16 cellular contexts compared by ENCODE assay signal in the genomic region with DNA sequence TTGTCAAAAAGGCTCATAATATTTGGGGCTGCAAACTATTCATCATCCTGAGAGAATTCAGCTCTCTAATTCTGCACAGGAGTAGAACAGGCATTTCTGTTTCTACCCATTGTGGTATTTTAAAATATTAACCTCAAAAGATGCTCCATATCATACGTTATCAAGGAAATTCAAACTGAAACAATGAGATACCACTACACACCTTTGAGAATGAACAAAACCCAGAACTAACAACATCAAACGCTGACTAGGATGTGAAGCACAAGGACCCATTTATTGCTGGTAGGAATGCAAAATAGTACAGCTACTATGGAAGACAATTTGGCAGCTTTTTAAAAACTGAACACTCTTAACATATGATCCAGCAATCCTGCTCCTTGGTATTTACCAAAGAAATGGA.
DNase-seq lines count a peak whose midpoint lies in the region; FAIRE-seq and TF ChIP-seq lines count a peak whose summit lies in the region.
"Had no signal": no experiment of that assay in that cellular context is flagged by ENCODE, and none has a peak within 500 bp of the region (broad histone marks: within the 10 kb centered on the region; RNA-seq: fewer than 3 reads in every experiment).

No MANE protein-coding gene starts in this region.

- no peak overlapping the region for H2AFZ ChIP-seq in keratinocyte (ENCODE audit: control insufficient read depth, low read length)

- H3K9me3 ChIP-seq in keratinocyte (ENCODE audit: control insufficient read depth, low read depth, low read length), result no peaks in the 10 kb centered on the region
- H3K9me3 ChIP-seq: left lung, sigmoid colon had no signal

- FAIRE-seq in keratinocyte (lab: Jason Lieb, UNC), result no peak
- FAIRE-seq: urothelium cell line had no signal

- no peak for DNase-seq in activated CD4-positive, alpha-beta T cell treated with anti-CD3 and anti-CD28 coated beads, Interleukin-2, amount 10 ng/mL, durations not matched to agents 7 days and 5 days
- no peak for DNase-seq in activated CD4-positive, alpha-beta T cell treated with anti-CD3 and anti-CD28 coated beads, Interleukin-2, amount 50 U/mL, for 48 hours
- DNase-seq in CD14-positive monocyte (ENCODE audit: low spot score) (no peak), keratinocyte (ENCODE audit: low read depth, low spot score) (no peak), mesothelial cell of epicardium (ENCODE audit: low spot score in 2 of 2, unreplicated experiment in 2 of 2) (no peak), substantia nigra (lab: John Stamatoyannopoulos, UW) (no peak), cerebellar cortex (ENCODE audit: low spot score) (no peak)
- DNase-seq in activated CD4-positive, alpha-beta memory T cell treated with anti-CD3 and anti-CD28 coated beads for 36 hours, result no peak
- DNase-seq: activated effector memory CD4-positive, alpha-beta T cell treated with Interleukin-2 at 50 U/mL for 16 hours; amygdala; left lung; NCI-H2081; SIG-M5; stimulated activated CD4-positive, alpha-beta T cell treated with anti-CD3 and anti-CD28 coated beads, Interleukin-15, amount 100 ng/mL, for 24 hours had no signal

- H3K4me3 Mint-ChIP-seq in activated CD4-positive, alpha-beta T cell treated with anti-CD3 and anti-CD28 coated beads, Interleukin-2, amount 10 ng/mL, durations not matched to agents 7 days and 5 days, result no peak overlapping the region
- H3K4me3 Mint-ChIP-seq in CD14-positive monocyte (peak overlapping the region in 1 of 2 donors; percentile 42), mesothelial cell of epicardium (no peak overlapping the region)
- no peak overlapping the region for H3K4me3 Mint-ChIP-seq in activated CD4-positive, alpha-beta memory T cell treated with anti-CD3 and anti-CD28 coated beads for 36 hours

- H3K4me1 ChIP-seq in keratinocyte (ENCODE audit: control insufficient read depth, extremely low read depth, insufficient read depth, low read length), result peaks cover 29% of the 10 kb centered on the region

- POLR2A ChIA-PET in activated CD4-positive, alpha-beta T cell treated with anti-CD3 and anti-CD28 coated beads, Interleukin-2, amount 10 ng/mL, durations not matched to agents 7 days and 5 days (lab: Charles Lee), result interaction anchor here (0.8 kb wide), 1 partner anchor 41 kb away, joined by 3 read pairs; no protein-coding TSS in a partner anchor
- POLR2A ChIA-PET in activated CD4-positive, alpha-beta memory T cell treated with anti-CD3 and anti-CD28 coated beads for 36 hours (lab: Charles Lee), result interaction anchor here (1.4 to 2.8 kb wide), 7 partner anchors 14 to 172 kb away, joined by 3 to 18 read pairs (median 8); partner anchors contain the start of gene DUSP6

- H3K36me3 Mint-ChIP-seq in activated CD4-positive, alpha-beta T cell treated with anti-CD3 and anti-CD28 coated beads, Interleukin-2, amount 10 ng/mL, durations not matched to agents 7 days and 5 days (ENCODE audit: low read depth), result peaks cover 11% of the 10 kb centered on the region
- peaks cover 3% of the 10 kb centered on the region in 2 donors for H3K36me3 Mint-ChIP-seq in CD14-positive monocyte
- no peaks in the 10 kb centered on the region for H3K36me3 Mint-ChIP-seq in activated CD4-positive, alpha-beta memory T cell treated with anti-CD3 and anti-CD28 coated beads for 36 hours
- H3K36me3 Mint-ChIP-seq in mesothelial cell of epicardium, result no peaks in the 10 kb centered on the region

- dilution Hi-C loops in keratinocyte (cut with MboI; ENCODE audit: extremely low pct_ligation_motif_present, low sequenced_read_pairs), result no loop called here

- no peaks in the 10 kb centered on the region for H3K36me3 ChIP-seq in keratinocyte (ENCODE audit: control insufficient read depth in 2 of 2, extremely low read depth in 1 of 2, insufficient read depth in 2 of 2, low read length in 2 of 2)
- H3K36me3 ChIP-seq: left lung, sigmoid colon had no signal

- peaks cover 26% of the 10 kb centered on the region for H3K4me1 Mint-ChIP-seq in activated CD4-positive, alpha-beta T cell treated with anti-CD3 and anti-CD28 coated beads, Interleukin-2, amount 10 ng/mL, durations not matched to agents 7 days and 5 days
- H3K4me1 Mint-ChIP-seq in CD14-positive monocyte (peaks cover 56% of the 10 kb centered on the region), mesothelial cell of epicardium (peaks cover 12% of the 10 kb centered on the region)
- H3K4me1 Mint-ChIP-seq in activated CD4-positive, alpha-beta memory T cell treated with anti-CD3 and anti-CD28 coated beads for 36 hours (ENCODE audit: low read depth), result peaks cover 35% of the 10 kb centered on the region

- peak overlapping the region; percentile 33 for H3K27ac Mint-ChIP-seq in activated CD4-positive, alpha-beta T cell treated with anti-CD3 and anti-CD28 coated beads, Interleukin-2, amount 10 ng/mL, durations not matched to agents 7 days and 5 days
- peak overlapping the region; percentile 67 to 94 (median 92) for H3K27ac Mint-ChIP-seq in CD14-positive monocyte
- peak overlapping the region; percentile 74 for H3K27ac Mint-ChIP-seq in activated CD4-positive, alpha-beta memory T cell treated with anti-CD3 and anti-CD28 coated beads for 36 hours
- no peak overlapping the region for H3K27ac Mint-ChIP-seq in mesothelial cell of epicardium

- no peak overlapping the region for H3K4me3 ChIP-seq in keratinocyte (ENCODE audit: control insufficient read depth in 2 of 3, extremely low read depth in 1 of 3, insufficient read depth in 2 of 3, low read depth in 1 of 3, low read length in 3 of 3)
- H3K4me3 ChIP-seq: left lung, sigmoid colon had no signal

- peak overlapping the region; percentile 34 for H3K4me2 ChIP-seq in keratinocyte (ENCODE audit: control insufficient read depth, extremely low read depth, insufficient read depth, low read depth, low read length)

- no peaks in the 10 kb centered on the region for H3K9me1 ChIP-seq in keratinocyte (ENCODE audit: control insufficient read depth, extremely low read depth, insufficient read depth, low read length)

- CTCF ChIA-PET in activated CD4-positive, alpha-beta T cell treated with anti-CD3 and anti-CD28 coated beads, Interleukin-2, amount 10 ng/mL, durations not matched to agents 7 days and 5 days (lab: Charles Lee), result interaction anchor here (0.6 to 2.0 kb wide), 11 partner anchors 9 to 176 kb away, joined by 3 to 8 read pairs (median 3); no protein-coding TSS in a partner anchor
- CTCF ChIA-PET in activated CD4-positive, alpha-beta memory T cell treated with anti-CD3 and anti-CD28 coated beads for 36 hours (lab: Charles Lee), result interaction anchor here (1.2 to 1.5 kb wide), 3 partner anchors 16 to 72 kb away, joined by 3 to 6 read pairs (median 5); no protein-coding TSS in a partner anchor

- peaks cover 10% of the 10 kb centered on the region for H3K9me3 Mint-ChIP-seq in activated CD4-positive, alpha-beta T cell treated with anti-CD3 and anti-CD28 coated beads, Interleukin-2, amount 10 ng/mL, durations not matched to agents 7 days and 5 days
- H3K9me3 Mint-ChIP-seq in CD14-positive monocyte (no peaks in the 10 kb centered on the region), mesothelial cell of epicardium (no peaks in the 10 kb centered on the region)
- no peaks in the 10 kb centered on the region for H3K9me3 Mint-ChIP-seq in activated CD4-positive, alpha-beta memory T cell treated with anti-CD3 and anti-CD28 coated beads for 36 hours

- intact Hi-C loops in CD14-positive monocyte (cut with micrococcal nuclease), result no loop called here
- intact Hi-C loops in activated CD4-positive, alpha-beta memory T cell treated with anti-CD3 and anti-CD28 coated beads for 36 hours (cut with micrococcal nuclease), result loop anchor here (2.0 kb wide), 1 partner anchor 72 kb away; no protein-coding TSS in a partner anchor

- H3K27me3 Mint-ChIP-seq in activated CD4-positive, alpha-beta T cell treated with anti-CD3 and anti-CD28 coated beads, Interleukin-2, amount 10 ng/mL, durations not matched to agents 7 days and 5 days, result no peaks in the 10 kb centered on the region
- no peaks in the 10 kb centered on the region for H3K27me3 Mint-ChIP-seq in CD14-positive monocyte (ENCODE audit: low read depth in 3 of 3)
- H3K27me3 Mint-ChIP-seq in activated CD4-positive, alpha-beta memory T cell treated with anti-CD3 and anti-CD28 coated beads for 36 hours, result no peaks in the 10 kb centered on the region
- H3K27me3 Mint-ChIP-seq in mesothelial cell of epicardium (ENCODE audit: low read depth), result no peaks in the 10 kb centered on the region

- H3K27ac ChIP-seq in keratinocyte (ENCODE audit: control insufficient read depth, insufficient read depth, low read length) (peak overlapping the region; percentile 74), substantia nigra (ENCODE audit: low read depth, low read length, poor library complexity, severe bottlenecking) (no peak overlapping the region)

- no peaks in the 10 kb centered on the region for H4K20me1 ChIP-seq in keratinocyte (ENCODE audit: control insufficient read depth, extremely low read depth, insufficient read depth, low read length)

- no peaks in the 10 kb centered on the region for H3K27me3 ChIP-seq in keratinocyte (ENCODE audit: control insufficient read depth, extremely low read depth, insufficient read depth, low read length)
- H3K27me3 ChIP-seq: left lung, sigmoid colon had no signal

- no peaks in the 10 kb centered on the region for H3K79me2 ChIP-seq in keratinocyte (ENCODE audit: control insufficient read depth, insufficient read depth, low read length)

- H3K9ac ChIP-seq in keratinocyte (ENCODE audit: control insufficient read depth, extremely low read depth, insufficient read depth, low read length), result peak overlapping the region; percentile 13

- no peak for TF ChIP-seq CTCF in CD14-positive monocyte (IDR thresholded peaks at IDR 0.05)
- TF ChIP-seq CTCF in keratinocyte (optimal IDR thresholded peaks at IDR 0.05 in 1 of 3, IDR thresholded peaks at IDR 0.05 in 1 of 3, conservative IDR thresholded peaks at IDR 0.05 in 1 of 3; ENCODE audit: extremely low read depth in 1 of 3, insufficient read depth in 2 of 3, low read length in 3 of 3), result no peak
- no peak for TF ChIP-seq CTCF in mesothelial cell of epicardium (IDR thresholded peaks at IDR 0.05; ENCODE audit: unreplicated experiment)
